Comparison of ENCODE assay signal across 8 cellular contexts in the genomic region with DNA sequence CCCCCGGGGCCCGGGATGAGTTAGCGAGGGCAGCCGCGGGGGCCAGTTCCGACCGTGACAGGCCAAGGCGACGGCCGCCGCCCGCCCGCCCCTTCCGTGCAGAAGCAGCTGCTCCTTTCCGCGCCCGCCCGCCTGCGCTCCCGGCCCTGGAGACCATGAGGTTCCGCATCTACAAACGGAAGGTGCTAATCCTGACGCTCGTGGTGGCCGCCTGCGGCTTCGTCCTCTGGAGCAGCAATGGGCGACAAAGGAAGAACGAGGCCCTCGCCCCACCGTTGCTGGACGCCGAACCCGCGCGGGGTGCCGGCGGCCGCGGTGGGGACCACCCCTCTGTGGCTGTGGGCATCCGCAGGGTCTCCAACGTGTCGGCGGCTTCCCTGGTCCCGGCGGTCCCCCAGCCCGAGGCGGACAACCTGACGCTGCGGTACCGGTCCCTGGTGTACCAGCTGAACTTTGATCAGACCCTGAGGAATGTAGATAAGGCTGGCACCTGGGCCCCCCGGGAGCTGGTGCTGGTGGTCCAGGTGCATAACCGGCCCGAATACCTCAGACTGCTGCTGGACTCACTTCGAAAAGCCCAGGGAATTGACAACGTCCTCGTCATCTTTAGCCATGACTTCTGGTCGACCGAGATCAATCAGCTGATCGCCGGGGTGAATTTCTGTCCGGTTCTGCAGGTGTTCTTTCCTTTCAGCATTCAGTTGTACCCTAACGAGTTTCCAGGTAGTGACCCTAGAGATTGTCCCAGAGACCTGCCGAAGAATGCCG. TPM values are rescaled to one million over a fixed set of nuclear protein-coding genes. Genes with fewer than 3 reads are reported as not detected.
DNase-seq lines count a peak whose midpoint lies in the region; ATAC-seq and TF ChIP-seq lines count a peak whose summit lies in the region.

No MANE protein-coding gene starts in this region.

- H3K9me2 ChIP-seq in neural cell (ENCODE audit: insufficient read depth, low read length): no peaks in the 10 kb centered on the region

- peaks cover 3% of the 10 kb centered on the region for H3F3A ChIP-seq in neural cell (ENCODE audit: insufficient read depth, low read length, poor library complexity, severe bottlenecking)

- peak overlapping the region; percentile 94 for H3K9ac ChIP-seq in neural cell (ENCODE audit: low read length)

- DNase-seq in GM12864 (ENCODE audit: low read depth) (no peak), NCI-H345 treated with DMSO at 0.1 percent for 48 hours (lab: John Stamatoyannopoulos, UW; ENCODE audit: unreplicated experiment) (peak; percentile 47), activated T-helper 1 cell treated with Interleukin-2 at 50 U/mL for 16 hours (ENCODE audit: low read depth) (peak; percentile 38), fibroblast of the aortic adventitia (ENCODE audit: low read depth) (peak; percentile 42), ureter (ENCODE audit: low spot score) (peak; percentile 76)

- H3K79me2 ChIP-seq in neural cell (replicated peaks; ENCODE audit: insufficient read depth, low read length): peaks cover 51% of the 10 kb centered on the region

- H3K36me3 ChIP-seq in neural cell (ENCODE audit: insufficient read depth, low read length): peaks cover 14% of the 10 kb centered on the region

- ATAC-seq in HG02870 (IDR thresholded peaks at IDR 0.05; ENCODE audit: unreplicated experiment): peak; percentile 23

- no peaks in the 10 kb centered on the region for H4K20me1 ChIP-seq in neural cell (ENCODE audit: insufficient read depth)

- H2AFZ ChIP-seq in neural cell (ENCODE audit: low read depth, low read length): peak overlapping the region; percentile 79

- TF ChIP-seq EP300 in neural cell (conservative IDR thresholded peaks at IDR 0.05; ENCODE audit: poor library complexity, severe bottlenecking): no peak

- H3K27ac ChIP-seq in 22Rv1: peak overlapping the region; percentile 96
- peak overlapping the region; percentile 98 for H3K27ac ChIP-seq in neural cell (ENCODE audit: low read length)

- H3K4me2 ChIP-seq in neural cell (ENCODE audit: low read length): peak overlapping the region; percentile 86

- no peak for TF ChIP-seq RAD21 in neural cell (conservative IDR thresholded peaks at IDR 0.05)

- no peaks in the 10 kb centered on the region for H3K27me3 ChIP-seq in neural cell (ENCODE audit: insufficient read depth, low read depth, low read length)

- H3K4me3 ChIP-seq in GM12864 (ENCODE audit: low read depth, low read length) (peak overlapping the region; percentile 100), fibroblast of the aortic adventitia (ENCODE audit: low read depth, low read length) (peak overlapping the region; percentile 96), neural cell (ENCODE audit: low read length) (peak overlapping the region; percentile 96)

- TF ChIP-seq CTCF in 22Rv1 (IDR thresholded peaks at IDR 0.05): peak; percentile 27; the same call in 1 of the 2 replicates
- no peak for TF ChIP-seq CTCF in GM12864 (IDR thresholded peaks at IDR 0.05; ENCODE audit: low read depth, low read length, missing control alignments)
- TF ChIP-seq CTCF in fibroblast of the aortic adventitia (IDR thresholded peaks at IDR 0.05; ENCODE audit: insufficient read depth, low read length): no peak
- peak; percentile 6 for TF ChIP-seq CTCF in neural cell (IDR thresholded peaks at IDR 0.05; ENCODE audit: poor library complexity, severe bottlenecking)

- H3K9me3 ChIP-seq in neural cell (ENCODE audit: low read length): no peaks in the 10 kb centered on the region

TF ChIP-seq in neural cell, 6 proteins besides CTCF, POLR2A, EP300 and RAD21:
- TF ChIP-seq MXI1 (conservative IDR thresholded peaks at IDR 0.05; ENCODE audit: poor library complexity, severe bottlenecking) (peak; percentile 61), SMC3 (conservative IDR thresholded peaks at IDR 0.05; ENCODE audit: poor library complexity) (no peak)

RNA-seq across cellular contexts. Expression of gene MGAT2, which starts 0.7 kb away (rescaled TPM):
- total RNA-seq in fibroblast of the aortic adventitia (ENCODE audit: low replicate concordance) (76.9 and 103 TPM in 2 replicates), ureter (29.2 TPM)
- polyA plus RNA-seq in neural cell: 23.7 and 24.7 TPM in 2 replicates
- 66.1 and 67.0 TPM in 2 replicates for polyA minus RNA-seq in neural cell

RNA-seq across cellular contexts. Expression of gene RPL36AL, which starts 0.9 kb away (rescaled TPM):
- total RNA-seq in fibroblast of the aortic adventitia (ENCODE audit: low replicate concordance): 180 and 525 TPM in 2 replicates
- polyA plus RNA-seq in neural cell: 130 and 147 TPM in 2 replicates
- 60.2 and 63.5 TPM in 2 replicates for polyA minus RNA-seq in neural cell
- 176 TPM for total RNA-seq in ureter

RNA-seq across cellular contexts. Expression of gene DNAAF2, which starts 13.7 kb away (rescaled TPM):
- 10.5 and 24.9 TPM in 2 replicates for total RNA-seq in fibroblast of the aortic adventitia (ENCODE audit: low replicate concordance)
- 37.2 and 41.6 TPM in 2 replicates for polyA plus RNA-seq in neural cell
- 30.0 and 30.4 TPM in 2 replicates for polyA minus RNA-seq in neural cell
- total RNA-seq in ureter: 5.5 TPM

RNA-seq across cellular contexts. Expression of gene LRR1, which starts 22.6 kb away (rescaled TPM):
- total RNA-seq in fibroblast of the aortic adventitia (ENCODE audit: low replicate concordance) (10.6 and 33.4 TPM in 2 replicates), ureter (7.1 TPM)
- 4.4 TPM in 2 replicates for polyA plus RNA-seq in neural cell
- 10.4 and 12.4 TPM in 2 replicates for polyA minus RNA-seq in neural cell

RNA-seq across cellular contexts. Expression of gene RPS29, which starts 35.1 kb away (rescaled TPM):
- total RNA-seq in fibroblast of the aortic adventitia (ENCODE audit: low replicate concordance) (822 and 5,262 TPM in 2 replicates), ureter (993 TPM)
- 6,695 and 7,007 TPM in 2 replicates for polyA plus RNA-seq in neural cell
- polyA minus RNA-seq in neural cell: 2,124 and 2,353 TPM in 2 replicates

Comparison
In these comparisons a context has a peak if more than half of its experiments do, and no peak if none do; other contexts are left out.
1. CTCF ChIP-seq: peak in 22Rv1 (single experiment) and neural cell (single experiment); none in GM12864 (single experiment) and fibroblast of the aortic adventitia (single experiment).
2. Peak in every context shown above with its lines, with median percentiles within 50 percentile points of each other: H3K4me3 ChIP-seq.